1 cellular context compared by ENCODE assay signal in the genomic region with DNA sequence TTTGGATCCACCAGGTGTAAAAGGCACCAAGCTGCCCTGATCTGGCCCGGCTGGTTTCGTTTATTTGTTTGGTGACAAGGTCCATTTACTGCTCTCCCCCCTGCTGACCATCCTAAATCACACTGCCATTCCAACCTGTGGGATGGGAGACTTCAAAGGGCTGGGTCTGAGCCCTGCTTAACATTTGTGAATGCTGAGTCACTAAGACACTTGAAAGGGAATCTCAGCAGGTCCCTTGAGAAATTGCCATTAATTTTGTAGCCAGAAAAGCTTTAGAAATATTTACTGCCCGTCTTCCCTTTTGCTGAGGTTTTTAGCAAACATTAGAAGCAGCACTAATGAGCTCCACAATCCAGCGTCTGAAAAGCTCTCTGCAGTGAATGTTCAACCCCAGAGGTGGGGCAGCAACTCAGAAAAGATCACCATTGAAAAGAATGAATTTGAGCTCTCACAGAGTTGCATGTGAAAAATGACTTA.
TF ChIP-seq lines count a peak whose summit lies in the region.

No MANE protein-coding gene starts in this region.

TF ChIP-seq in liver, 16 proteins besides CTCF, POLR2A, EP300 and RAD21 (continued from another document):
- no peak for TF ChIP-seq FOXA1 (IDR thresholded peaks at IDR 0.05)
- TF ChIP-seq, protein P1, sequence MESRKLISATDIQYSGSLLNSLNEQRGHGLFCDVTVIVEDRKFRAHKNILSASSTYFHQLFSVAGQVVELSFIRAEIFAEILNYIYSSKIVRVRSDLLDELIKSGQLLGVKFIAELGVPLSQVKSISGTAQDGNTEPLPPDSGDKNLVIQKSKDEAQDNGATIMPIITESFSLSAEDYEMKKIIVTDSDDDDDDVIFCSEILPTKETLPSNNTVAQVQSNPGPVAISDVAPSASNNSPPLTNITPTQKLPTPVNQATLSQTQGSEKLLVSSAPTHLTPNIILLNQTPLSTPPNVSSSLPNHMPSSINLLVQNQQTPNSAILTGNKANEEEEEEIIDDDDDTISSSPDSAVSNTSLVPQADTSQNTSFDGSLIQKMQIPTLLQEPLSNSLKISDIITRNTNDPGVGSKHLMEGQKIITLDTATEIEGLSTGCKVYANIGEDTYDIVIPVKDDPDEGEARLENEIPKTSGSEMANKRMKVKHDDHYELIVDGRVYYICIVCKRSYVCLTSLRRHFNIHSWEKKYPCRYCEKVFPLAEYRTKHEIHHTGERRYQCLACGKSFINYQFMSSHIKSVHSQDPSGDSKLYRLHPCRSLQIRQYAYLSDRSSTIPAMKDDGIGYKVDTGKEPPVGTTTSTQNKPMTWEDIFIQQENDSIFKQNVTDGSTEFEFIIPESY (IDR thresholded peaks at IDR 0.05) = no peak
- no peak for TF ChIP-seq GABPA (IDR thresholded peaks at IDR 0.05 in 1 of 2, conservative IDR thresholded peaks at IDR 0.05 in 1 of 2)
- peak; percentile 26 for TF ChIP-seq HNF4G (IDR thresholded peaks at IDR 0.05)
